ENCODE assay signal across 8 cellular contexts in genomic region chr11:114348200-114349191, GRCh38. TPM values are rescaled to one million over a fixed set of nuclear protein-coding genes. Genes with fewer than 3 reads are reported as not detected.
DNase-seq lines count a peak whose midpoint lies in the region; ATAC-seq and TF ChIP-seq lines count a peak whose summit lies in the region.

No MANE protein-coding gene starts in this region.

- H3K4me3 ChIP-seq in OCI-LY3 (ENCODE audit: low read length): no peak overlapping the region
- no peak overlapping the region for H3K4me3 ChIP-seq in body of pancreas
- no peak overlapping the region for H3K4me3 ChIP-seq in spleen

- ATAC-seq in body of pancreas (peak; percentile 55), GM19395 (IDR thresholded peaks at IDR 0.05; ENCODE audit: unreplicated experiment) (no peak)

- no peaks in the 10 kb centered on the region for H4K20me1 ChIP-seq in OCI-LY3 (ENCODE audit: insufficient read depth, low read length)

- H3K27me3 ChIP-seq in OCI-LY3 (ENCODE audit: low read depth, low read length) (no peaks in the 10 kb centered on the region), body of pancreas (no peaks in the 10 kb centered on the region), spleen (replicated peaks in 1 of 7) (no peaks in the 10 kb centered on the region)

- no peak for TF ChIP-seq POLR2A in body of pancreas (IDR thresholded peaks at IDR 0.05)
- TF ChIP-seq POLR2A in spleen (IDR thresholded peaks at IDR 0.05): no peak

- peak; percentile 69 for DNase-seq in Ammon's horn (ENCODE audit: low spot score)
- DNase-seq in H4 (ENCODE audit: low spot score): peak; percentile 52
- peak; percentile 47 to 64 (median 57) for DNase-seq in body of pancreas
- DNase-seq in iPS-NIHi11 (ENCODE audit: low spot score): peak; percentile 26
- no peak for DNase-seq in spleen
- no peak for DNase-seq in cerebellar nuclear complex (lab: John Stamatoyannopoulos, UW)

- H3K27ac ChIP-seq in OCI-LY3 (ENCODE audit: low read length) (no peak overlapping the region), body of pancreas (no peak overlapping the region), spleen (peak overlapping the region in 2 of 8 donors; percentile 27 to 35)

- TF ChIP-seq CTCF in OCI-LY3 (IDR thresholded peaks at IDR 0.05; ENCODE audit: low read depth, low read length) (peak; percentile 58), body of pancreas (IDR thresholded peaks at IDR 0.05) (peak; percentile 35 to 69 (median 54)), spleen (IDR thresholded peaks at IDR 0.05 in 8 of 11, conservative IDR thresholded peaks at IDR 0.05 in 3 of 11) (peak in 9 of 11 experiments; percentile 27 to 67 (median 58))

- intact Hi-C loops in body of pancreas (cut with DNase I) (no loop called here), spleen (cut with DNase I; ENCODE audit: low total_unique reads) (loop anchor here (10.0 kb wide), 1 partner anchor 416 kb away; no protein-coding TSS in a partner anchor)

- no peaks in the 10 kb centered on the region for H3K79me2 ChIP-seq in OCI-LY3 (ENCODE audit: low read length)

- no peaks in the 10 kb centered on the region for H3K4me1 ChIP-seq in OCI-LY3 (ENCODE audit: low read length)
- no peaks in the 10 kb centered on the region for H3K4me1 ChIP-seq in body of pancreas
- peaks cover 0 to 20% (median 6%) of the 10 kb centered on the region in 6 donors for H3K4me1 ChIP-seq in spleen

- H3K9me3 ChIP-seq in OCI-LY3 (ENCODE audit: insufficient read depth, low read length) (peaks cover 9% of the 10 kb centered on the region), body of pancreas (no peaks in the 10 kb centered on the region), spleen (no peaks in the 10 kb centered on the region)

- H2AFZ ChIP-seq in OCI-LY3 (ENCODE audit: low read depth, low read length): 0 out of 2 replicates have a peak overlapping the region, but pooled peaks have one; percentile 20

- WGBS in body of pancreas, 2 donors: 64% methylated on average over 13 of the region's 13 CpGs
- 69 to 80% (median 76%) methylated on average over 13 of the region's 13 CpGs for WGBS in spleen, 5 donors

- no peaks in the 10 kb centered on the region for H3K36me3 ChIP-seq in OCI-LY3 (replicated peaks; ENCODE audit: low read depth, low read length)
- no peaks in the 10 kb centered on the region for H3K36me3 ChIP-seq in body of pancreas (replicated peaks in 1 of 2; ENCODE audit: insufficient read depth in 1 of 2, low read depth in 2 of 2)
- no peaks in the 10 kb centered on the region for H3K36me3 ChIP-seq in spleen

- H3K4me2 ChIP-seq in OCI-LY3 (ENCODE audit: low read length): 0 out of 2 replicates have a peak overlapping the region, but pooled peaks have one; percentile 5

- H3K9ac ChIP-seq in OCI-LY3 (ENCODE audit: low read length): no peak overlapping the region

RNA-seq across cellular contexts. Expression of gene C11orf71, which starts 51.8 kb away (rescaled TPM):
- total RNA-seq in H4 (2014; rRNA removed; shearing (Covaris generic)): 5.8 and 7.9 TPM in 2 replicates
- 1 to 10 TPM; 5.4 to 8.2 TPM for total RNA-seq in body of pancreas
- total RNA-seq in spleen: 10 to 100 TPM in 4 of 7 donors, 1 to 10 TPM in 3; 6.9 to 13.9 (median 10.4) TPM
- polyA plus RNA-seq in spleen: 10 to 100 TPM; 12.1 to 15.2 (median 14.4) TPM

RNA-seq across cellular contexts. Expression of gene RBM7, which starts 52.0 kb away (rescaled TPM):
- total RNA-seq in H4 (2014; rRNA removed; shearing (Covaris generic)): 55.1 and 59.9 TPM in 2 replicates
- total RNA-seq in body of pancreas (1 to 10 TPM; 7.6 to 9.6 TPM), spleen (10 to 100 TPM; 20.8 to 35.3 (median 25.9) TPM)
- 10 to 100 TPM in 2 of 3 donors, 1 to 10 TPM in 1; 8.0 to 15.3 (median 10.6) TPM for polyA plus RNA-seq in spleen

RNA-seq across cellular contexts. Expression of gene NNMT, which starts 52.3 kb away (rescaled TPM):
- total RNA-seq in H4 (2014; rRNA removed; shearing (Covaris generic)): 895 and 907 TPM in 2 replicates
- 100 to 1,000 TPM in 1 of 2 donors, 10 to 100 TPM in 1; 74.7 to 276 TPM for total RNA-seq in body of pancreas
- total RNA-seq in spleen: 100 to 1,000 TPM; 131 to 324 (median 200) TPM
- 100 to 1,000 TPM; 222 to 265 (median 236) TPM for polyA plus RNA-seq in spleen

Comparison
In these comparisons a context has a peak if more than half of its experiments do, and no peak if none do; other contexts are left out.
1. DNase-seq: peak in Ammon's horn (single experiment), H4 (single experiment), body of pancreas (4 of 4) and iPS-NIHi11 (single experiment); none in spleen (single experiment) and cerebellar nuclear complex (0 of 2).
2. Peak in every context shown above with its lines, with median percentiles within 50 percentile points of each other: CTCF ChIP-seq.